ENCODE assay signal across 9 cellular contexts in genomic region chr6:117776441-117776840, GRCh38.
DNase-seq lines count a peak whose midpoint lies in the region; ATAC-seq, FAIRE-seq and TF ChIP-seq lines count a peak whose summit lies in the region.
"Had no signal": no experiment of that assay in that cellular context is flagged by ENCODE, and none has a peak within 500 bp of the region (broad histone marks: within the 10 kb centered on the region; RNA-seq: fewer than 3 reads in every experiment).

No MANE protein-coding gene starts in this region.

- no peak for FAIRE-seq in RCC 7860 (lab: Jason Lieb, UNC)

- TF ChIP-seq CTCF in cardiac fibroblast (IDR thresholded peaks at IDR 0.05; ENCODE audit: low read depth, low read length) = peak; percentile 33

- DNase-seq in AG20443 (ENCODE audit: low spot score) (peak; percentile 18), LHCN-M2 (ENCODE audit: low read depth) (peak; percentile 38), cardiac fibroblast (ENCODE audit: low read depth in 2 of 2) (peak in 1 of 2 donors; percentile 11), RCC 7860 (ENCODE audit: low spot score) (no peak), epidermal melanocyte (ENCODE audit: insufficient read length, low spot score) (no peak), Ammon's horn (ENCODE audit: low spot score) (no peak)
- DNase-seq: DND-41 had no signal

- no peak overlapping the region for H3K4me3 ChIP-seq in cardiac fibroblast (replicated peaks in 1 of 2; ENCODE audit: low read depth in 2 of 2, low read length in 2 of 2)

- ATAC-seq in GM19351 (IDR thresholded peaks at IDR 0.05; ENCODE audit: unreplicated experiment) (peak; percentile 54), GM21619 (IDR thresholded peaks at IDR 0.05; ENCODE audit: unreplicated experiment) (no peak)

Comparison
In these comparisons a context has a peak if more than half of its experiments do, and no peak if none do; other contexts are left out.
1. DNase-seq: peak in AG20443 (single experiment) and LHCN-M2 (single experiment); none in RCC 7860 (single experiment), epidermal melanocyte (single experiment) and Ammon's horn (single experiment).